Comparison of ENCODE assay signal across 9 cellular contexts in the genomic region with DNA sequence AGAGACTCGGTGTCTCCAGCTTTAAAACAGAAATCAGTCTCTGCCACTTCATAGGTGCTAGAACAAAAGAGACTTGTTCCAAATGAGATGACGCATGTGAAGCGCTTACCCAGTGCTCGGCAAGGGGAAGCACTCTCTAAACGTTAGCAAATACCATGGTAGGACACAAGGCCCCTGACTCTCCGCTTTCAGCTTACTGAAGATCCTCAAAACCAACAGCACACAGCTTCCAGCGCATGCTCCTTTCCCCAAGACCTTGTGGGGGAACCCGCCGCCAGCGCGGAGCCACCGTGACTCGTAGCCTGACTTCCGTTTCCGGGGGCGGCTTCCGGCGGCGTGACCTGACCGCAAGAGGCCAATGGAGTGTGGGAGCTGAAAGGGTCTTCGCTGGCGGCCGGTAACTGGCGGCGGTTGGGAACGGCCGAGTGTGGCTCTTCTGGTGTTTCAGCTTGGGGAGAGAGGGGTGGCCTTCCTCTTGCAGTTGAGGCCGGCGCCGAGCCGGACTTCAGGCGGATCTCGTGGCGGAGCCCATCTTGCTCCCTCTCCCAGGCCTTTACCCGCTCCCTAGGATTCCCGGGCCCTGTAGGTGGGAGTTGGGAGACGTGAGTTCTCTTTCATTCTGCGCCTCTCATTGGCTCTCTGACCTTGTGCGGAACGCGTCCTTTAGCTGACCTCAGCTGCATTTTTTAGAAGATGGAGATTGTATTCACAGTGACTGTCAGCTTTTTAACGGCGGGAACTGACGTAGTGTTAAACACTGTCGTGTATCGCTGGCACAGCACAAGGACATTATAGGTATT. TPM values are rescaled to one million over a fixed set of nuclear protein-coding genes. Genes with fewer than 3 reads are reported as not detected.
DNase-seq lines count a peak whose midpoint lies in the region; ATAC-seq, FAIRE-seq and TF ChIP-seq lines count a peak whose summit lies in the region.
"Had no signal": no experiment of that assay in that cellular context is flagged by ENCODE, and none has a peak within 500 bp of the region (broad histone marks: within the 10 kb centered on the region; RNA-seq: fewer than 3 reads in every experiment).

A gene with protein sequence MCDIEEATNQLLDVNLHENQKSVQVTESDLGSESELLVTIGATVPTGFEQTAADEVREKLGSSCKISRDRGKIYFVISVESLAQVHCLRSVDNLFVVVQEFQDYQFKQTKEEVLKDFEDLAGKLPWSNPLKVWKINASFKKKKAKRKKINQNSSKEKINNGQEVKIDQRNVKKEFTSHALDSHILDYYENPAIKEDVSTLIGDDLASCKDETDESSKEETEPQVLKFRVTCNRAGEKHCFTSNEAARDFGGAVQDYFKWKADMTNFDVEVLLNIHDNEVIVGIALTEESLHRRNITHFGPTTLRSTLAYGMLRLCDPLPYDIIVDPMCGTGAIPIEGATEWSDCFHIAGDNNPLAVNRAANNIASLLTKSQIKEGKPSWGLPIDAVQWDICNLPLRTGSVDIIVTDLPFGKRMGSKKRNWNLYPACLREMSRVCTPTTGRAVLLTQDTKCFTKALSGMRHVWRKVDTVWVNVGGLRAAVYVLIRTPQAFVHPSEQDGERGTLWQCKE (plus strand): TSS at position 324 of the 800 bp plus-strand sequence. CDS start 2,015 bp downstream, outside the sequence.

- TF ChIP-seq CTCF in AG09309 (IDR thresholded peaks at IDR 0.05; ENCODE audit: control insufficient read depth, insufficient read depth, low read depth, low read length, missing control alignments) (no peak), kidney (IDR thresholded peaks at IDR 0.05; ENCODE audit: borderline replicate concordance, extremely low read depth, insufficient read depth) (peak; percentile 4)

- H3K9ac ChIP-seq in kidney (ENCODE audit: low read length in 2 of 2), result peak within 1 kb of the TSS; percentile 86 to 94

- in situ Hi-C loops in GM18951 (cut with MboI; ENCODE audit: low sequenced_read_pairs, unreplicated experiment), result no loop called here

- peak; percentile 88 for TF ChIP-seq POLR2A in GM18951 (IDR thresholded peaks at IDR 0.05; ENCODE audit: extremely low read depth, insufficient read depth, insufficient read length)

- H3K4me1 ChIP-seq in kidney (ENCODE audit: control insufficient read depth in 1 of 2, insufficient read depth in 1 of 2, low read depth in 1 of 2, low read length in 2 of 2), result peaks cover 0 to 3% of the 10 kb centered on the region in 2 donors

- H3K9me3 ChIP-seq in kidney (ENCODE audit: control insufficient read depth in 1 of 2, low read length in 2 of 2), result no peaks in the 10 kb centered on the region

- peaks cover 14 to 17% of the 10 kb centered on the region in 2 donors for H3K36me3 ChIP-seq in kidney (ENCODE audit: control insufficient read depth in 1 of 2, insufficient read depth in 2 of 2, low read length in 2 of 2)

- H3K27ac ChIP-seq in kidney (ENCODE audit: low read depth in 2 of 2, low read length in 2 of 2), result peak within 1 kb of the TSS; percentile 56 to 84

- peak; percentile 95 for ATAC-seq in HG03196 (IDR thresholded peaks at IDR 0.05; ENCODE audit: unreplicated experiment)

- intact Hi-C loops in kidney (cut with DNase I), result no loop called here

- FAIRE-seq in kidney (lab: Jason Lieb, UNC), result no peak
- FAIRE-seq: endometrium had no signal

- H3K4me3 ChIP-seq in AG09309 (ENCODE audit: control insufficient read depth, low read depth, low read length), result peak within 1 kb of the TSS; percentile 51
- H3K4me3 ChIP-seq in kidney (ENCODE audit: low read length in 2 of 2), result peak within 1 kb of the TSS; percentile 96 to 97

- peak; percentile 61 for DNase-seq in AG09309 (ENCODE audit: low read depth)
- peak; percentile 71 for DNase-seq in NCI-H460 (ENCODE audit: extremely low read depth, low read depth)
- peak; percentile 91 for DNase-seq in activated CD4-positive, CD25-positive, alpha-beta regulatory T cell treated with anti-CD3 and anti-CD28 coated beads, Interleukin-2, amount 50 U/mL, for 72 hours
- DNase-seq in cerebellum (ENCODE audit: low spot score), result peak; percentile 88
- peak; percentile 97 for DNase-seq in kidney
- DNase-seq in stimulated activated CD4-positive, alpha-beta T cell treated with anti-CD3 and anti-CD28 coated beads, Interleukin-15, amount 100 ng/mL, for 48 hours (ENCODE audit: low read depth in 2 of 2), result peak; percentile 88 to 92

RNA-seq across cellular contexts. Expression of the gene that starts here (rescaled TPM):
- total RNA-seq in NCI-H460 (2014; rRNA removed; shearing (Covaris generic)), result 46.9 and 52.4 TPM in 2 replicates
- 35.6 and 52.2 TPM in 2 replicates for polyA plus RNA-seq in NCI-H460 (2014; cell fraction: nucleus; rRNA removed)
- total RNA-seq in cerebellum (50.8 TPM), kidney (44.1 TPM)
- 31.9 TPM for polyA plus RNA-seq in kidney (ENCODE audit: insufficient read depth, low read depth, low replicate concordance)

Comparison
In these comparisons a context has a peak if more than half of its experiments do, and no peak if none do; other contexts are left out.
1. Peak in every context shown above with its lines: DNase-seq, ATAC-seq, H3K4me3 ChIP-seq and H3K27ac ChIP-seq.